1 cellular context compared by ENCODE assay signal in genomic region chr21:46180079-46180722, GRCh38.
TF ChIP-seq lines count a peak whose summit lies in the region.

No MANE protein-coding gene starts in this region.

TF ChIP-seq in K562, 482 proteins besides CTCF, POLR2A, EP300 and RAD21 (continued from another document and continues in another):
- TF ChIP-seq MLLT1 (IDR thresholded peaks at IDR 0.05) (peak; percentile 64 to 98; a peak in 3 of 4 replicates), CTCFL (IDR thresholded peaks at IDR 0.05; ENCODE audit: borderline replicate concordance, insufficient read depth, low read depth, low read length, poor library complexity, severe bottlenecking) (no peak), MBD1 (CRISPR knock-in tag; IDR thresholded peaks at IDR 0.05) (0 out of 2 replicates have a peak, but pooled peaks have one; percentile 16), PHF21A (IDR thresholded peaks at IDR 0.05; ENCODE audit: borderline replicate concordance, low read depth) (no peak), SMARCA4 (IDR thresholded peaks at IDR 0.05) (0 out of 2 replicates have a peak, but pooled peaks have one; percentile 35), ZKSCAN8 (CRISPR knock-in tag; IDR thresholded peaks at IDR 0.05) (no peak), TFE3 (CRISPR knock-in tag; IDR thresholded peaks at IDR 0.05) (no peak), THAP12 (CRISPR knock-in tag; IDR thresholded peaks at IDR 0.05) (no peak), ETS2 (tag; IDR thresholded peaks at IDR 0.05; ENCODE audit: borderline replicate concordance, poor library complexity, severe bottlenecking) (no peak), E2F5 (CRISPR knock-in tag; IDR thresholded peaks at IDR 0.05) (no peak), CEBPB (tag; IDR thresholded peaks at IDR 0.05) (no peak), ZBED1 (IDR thresholded peaks at IDR 0.05) (0 out of 2 replicates have a peak, but pooled peaks have one; percentile 37), ZNF174 (CRISPR knock-in tag; IDR thresholded peaks at IDR 0.05) (no peak), FOXO4 (CRISPR knock-in tag; IDR thresholded peaks at IDR 0.05) (no peak), CXXC5 (CRISPR knock-in tag; IDR thresholded peaks at IDR 0.05) (0 out of 2 replicates have a peak, but pooled peaks have one; percentile 36), E2F6 (IDR thresholded peaks at IDR 0.05; ENCODE audit: borderline replicate concordance in 1 of 2, extremely low read depth in 1 of 2, insufficient read depth in 1 of 2, insufficient read length in 1 of 2, low read depth in 1 of 2, low read length in 1 of 2, poor library complexity in 1 of 2, severe bottlenecking in 1 of 2) (no peak), TCFL5 (CRISPR knock-in tag; conservative IDR thresholded peaks at IDR 0.05) (no peak), USF1 (CRISPR knock-in tag; IDR thresholded peaks at IDR 0.05) (peak; percentile 42), ZNF395 (CRISPR knock-in tag; IDR thresholded peaks at IDR 0.05) (no peak), GATA2 (CRISPR knock-in tag; IDR thresholded peaks at IDR 0.05) (peak; percentile 96), BRD9 (IDR thresholded peaks at IDR 0.05; ENCODE audit: low read depth, partially characterized antibody) (no peak), TBL1XR1 (IDR thresholded peaks at IDR 0.05; ENCODE audit: low read length in 2 of 2) (no peak), KDM1A (IDR thresholded peaks at IDR 0.05) (no peak), ZNF436 (CRISPR knock-in tag; IDR thresholded peaks at IDR 0.05) (no peak), ZNF280B (CRISPR knock-in tag; IDR thresholded peaks at IDR 0.05) (no peak), SIN3A (IDR thresholded peaks at IDR 0.05; ENCODE audit: borderline replicate concordance in 2 of 2, control insufficient read depth in 1 of 2, low read depth in 2 of 2, low read length in 2 of 2) (0 out of 4 replicates have a peak, but pooled peaks of 1 of the 2 experiments have one; percentile 27), PREB (CRISPR knock-in tag; IDR thresholded peaks at IDR 0.05) (0 out of 2 replicates have a peak, but pooled peaks have one; percentile 61), TEAD4 (IDR thresholded peaks at IDR 0.05; ENCODE audit: low read length) (0 out of 2 replicates have a peak, but pooled peaks have one; percentile 19), TEAD4 (CRISPR knock-in tag; IDR thresholded peaks at IDR 0.05; ENCODE audit: borderline replicate concordance) (no peak), HDAC2 (IDR thresholded peaks at IDR 0.05) (0 out of 2 replicates have a peak, but pooled peaks have one; percentile 64), BHLHE40 (IDR thresholded peaks at IDR 0.05; ENCODE audit: low read length) (peak; percentile 70; the same call in 1 of the 2 replicates), PHF8 (IDR thresholded peaks at IDR 0.05; ENCODE audit: borderline replicate concordance, low read length) (no peak), CCNT2 (IDR thresholded peaks at IDR 0.05; ENCODE audit: borderline replicate concordance, extremely low read depth, insufficient read length, low read depth, low read length) (peak; percentile 48), CEBPG (CRISPR knock-in tag; IDR thresholded peaks at IDR 0.05) (no peak), CEBPG (tag; conservative IDR thresholded peaks at IDR 0.05 in 1 of 2, IDR thresholded peaks at IDR 0.05 in 1 of 2) (no peak), CREB3 (tag; conservative IDR thresholded peaks at IDR 0.05; ENCODE audit: low read depth) (peak; percentile 55; the same call in 1 of the 2 replicates), RBM22 (IDR thresholded peaks at IDR 0.05; ENCODE audit: low read depth, low read length, poor library complexity, severe bottlenecking) (no peak), CREBBP (IDR thresholded peaks at IDR 0.05; ENCODE audit: low read depth, low read length) (no peak), SOX6 (IDR thresholded peaks at IDR 0.05) (peak; percentile 18; the same call in 1 of the 2 replicates), HDAC8 (tag; IDR thresholded peaks at IDR 0.05) (no peak), DPF2 (IDR thresholded peaks at IDR 0.05) (peak; percentile 38; the same call in 1 of the 2 replicates), SNRNP70 (optimal IDR thresholded peaks at IDR 0.05; ENCODE audit: low read depth, low read length) (no peak), ZBTB17 (CRISPR knock-in tag; IDR thresholded peaks at IDR 0.05) (peak; percentile 96)
